ENCODE assay signal across 14 cellular contexts in the genomic region with DNA sequence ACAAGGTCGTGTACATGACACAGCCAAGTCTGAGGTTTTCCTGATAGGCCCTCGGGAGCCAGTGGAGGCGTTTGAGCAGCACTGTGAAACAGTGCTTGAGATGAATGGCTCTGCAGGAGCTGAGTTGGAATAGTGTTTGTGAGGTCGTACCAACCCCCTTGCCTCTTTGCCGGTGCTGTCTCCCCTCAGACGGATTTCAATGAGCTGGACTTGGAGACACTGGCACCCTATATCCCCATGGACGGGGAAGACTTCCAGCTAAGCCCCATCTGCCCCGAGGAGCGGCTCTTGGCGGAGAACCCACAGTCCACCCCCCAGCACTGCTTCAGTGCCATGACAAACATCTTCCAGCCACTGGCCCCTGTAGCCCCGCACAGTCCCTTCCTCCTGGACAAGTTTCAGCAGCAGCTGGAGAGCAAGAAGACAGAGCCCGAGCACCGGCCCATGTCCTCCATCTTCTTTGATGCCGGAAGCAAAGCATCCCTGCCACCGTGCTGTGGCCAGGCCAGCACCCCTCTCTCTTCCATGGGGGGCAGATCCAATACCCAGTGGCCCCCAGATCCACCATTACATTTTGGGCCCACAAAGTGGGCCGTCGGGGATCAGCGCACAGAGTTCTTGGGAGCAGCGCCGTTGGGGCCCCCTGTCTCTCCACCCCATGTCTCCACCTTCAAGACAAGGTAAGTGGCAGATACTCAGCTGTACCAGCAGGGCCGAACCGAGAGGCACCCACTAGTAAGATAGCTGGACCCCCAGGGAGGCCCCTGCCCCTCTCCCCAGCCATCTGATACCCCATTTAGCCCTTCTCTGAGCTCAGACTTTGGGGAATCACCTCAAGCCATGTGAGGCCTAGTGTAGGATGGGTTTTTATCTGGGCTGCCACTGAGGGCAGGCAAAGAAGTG.
"Had no signal": no experiment of that assay in that cellular context is flagged by ENCODE, and none has a peak within 500 bp of the region (broad histone marks: within the 10 kb centered on the region; RNA-seq: fewer than 3 reads in every experiment).

No MANE protein-coding gene starts in this region.

- H3K4me1 Mint-ChIP-seq: central memory CD8-positive, alpha-beta T cell; immature natural killer cell had no signal

- H3K36me3 Mint-ChIP-seq: immature natural killer cell; natural killer cell treated with Interleukin-12 subunit alpha and Interleukin-12 subunit beta and Interleukin-15 and Interleukin-18, amount 100 ng/mL, for 72 hours had no signal

- H3K4me3 Mint-ChIP-seq: central memory CD8-positive, alpha-beta T cell; effector memory CD8-positive, alpha-beta T cell; immature natural killer cell; natural killer cell treated with Interleukin-12 subunit alpha and Interleukin-12 subunit beta and Interleukin-15 and Interleukin-18, amount 100 ng/mL, for 72 hours; stimulated activated naive CD8-positive, alpha-beta T cell treated with anti-CD3 and anti-CD28 coated beads, Interleukin-15, Interleukin-2, amounts not matched to agents 100 ng/mL and 50 ng/mL, for 24 hours; T-helper 2 cell treated with Interferon-gamma antibody and Interleukin-4, amounts not matched to agents 5 μg/mL and 100 μg/mL, for 36 hours had no signal

- H3K27ac ChIP-seq: psoas muscle had no signal

- H3K27ac Mint-ChIP-seq: natural killer cell treated with Interleukin-12 subunit alpha and Interleukin-12 subunit beta and Interleukin-15 and Interleukin-18, amount 100 ng/mL, for 72 hours; stimulated activated naive CD8-positive, alpha-beta T cell treated with anti-CD3 and anti-CD28 coated beads, Interleukin-15, Interleukin-2, amounts not matched to agents 100 ng/mL and 50 ng/mL, for 24 hours; T-helper 2 cell treated with Interferon-gamma antibody and Interleukin-4, amounts not matched to agents 5 μg/mL and 100 μg/mL, for 36 hours had no signal

- H3K9me3 ChIP-seq: psoas muscle had no signal

- ATAC-seq: activated CD4-positive, CD25-positive, alpha-beta regulatory T cell treated with anti-CD3 and anti-CD28 coated beads, Interleukin-2, amount 50 U/mL, for 24 hours; effector memory CD8-positive, alpha-beta T cell; natural killer cell treated with Interleukin-12 subunit alpha and Interleukin-12 subunit beta and Interleukin-15 and Interleukin-18, amount 100 ng/mL, for 72 hours; psoas muscle; sciatic nerve had no signal

- H3K4me1 ChIP-seq: psoas muscle had no signal

- H3K9me3 Mint-ChIP-seq: central memory CD8-positive, alpha-beta T cell; effector memory CD8-positive, alpha-beta T cell; immature natural killer cell; natural killer cell treated with Interleukin-12 subunit alpha and Interleukin-12 subunit beta and Interleukin-15 and Interleukin-18, amount 100 ng/mL, for 72 hours; stimulated activated naive CD8-positive, alpha-beta T cell treated with anti-CD3 and anti-CD28 coated beads, Interleukin-15, Interleukin-2, amounts not matched to agents 100 ng/mL and 50 ng/mL, for 24 hours; T-helper 2 cell treated with Interferon-gamma antibody and Interleukin-4, amounts not matched to agents 5 μg/mL and 100 μg/mL, for 36 hours had no signal

- H3K27me3 Mint-ChIP-seq: central memory CD8-positive, alpha-beta T cell; effector memory CD8-positive, alpha-beta T cell; stimulated activated naive CD8-positive, alpha-beta T cell treated with anti-CD3 and anti-CD28 coated beads, Interleukin-15, Interleukin-2, amounts not matched to agents 100 ng/mL and 50 ng/mL, for 24 hours had no signal

- H3K4me3 ChIP-seq: psoas muscle had no signal

- DNase-seq: activated naive CD4-positive, alpha-beta T cell treated with Interleukin-2 at 50 U/mL for 16 hours; effector memory CD8-positive, alpha-beta T cell; glutamatergic neuron; immature natural killer cell; left colon; occipital lobe; psoas muscle; SW 1271 had no signal
